ENCODE assay signal across 27 cellular contexts in genomic region chr4:86319390-86319789, GRCh38. TPM values are rescaled to one million over a fixed set of nuclear protein-coding genes. Genes with fewer than 3 reads are reported as not detected.
"Had no signal": no experiment of that assay in that cellular context is flagged by ENCODE, and none has a peak within 500 bp of the region (broad histone marks: within the 10 kb centered on the region; RNA-seq: fewer than 3 reads in every experiment).

No MANE protein-coding gene starts in this region.

- DNase-seq: activated CD4-positive, alpha-beta T cell treated with anti-CD3 and anti-CD28 coated beads for 36 hours; activated CD4-positive, CD25-positive, alpha-beta regulatory T cell; activated CD8-positive, alpha-beta memory T cell treated with anti-CD3 and anti-CD28 coated beads, Interleukin-2, amount 10 ng/mL, durations not matched to agents 7 days and 5 days; activated CD8-positive, alpha-beta T cell treated with anti-CD3 and anti-CD28 coated beads, Interleukin-2, amount 10 ng/mL, durations not matched to agents 7 days and 5 days; activated naive CD4-positive, alpha-beta T cell; activated T-cell treated with anti-CD3 and anti-CD28 coated beads, Interleukin-2, amount 50 U/mL, for 72 hours; effector CD8-positive, alpha-beta T cell; erythroblast; head of caudate nucleus; hippocampal formation; kidney; naive thymus-derived CD8-positive, alpha-beta T cell; nucleus accumbens; pancreas; psoas muscle; sigmoid colon; stimulated activated CD4-positive, alpha-beta T cell treated with anti-CD3 and anti-CD28 coated beads, Interleukin-1b, Interleukin-23, amount 100 ng/mL, for 48 hours; stimulated activated CD4-positive, alpha-beta T cell treated with anti-CD3 and anti-CD28 coated beads, Interleukin-4, amount 100 ng/mL, for 4 hours; stimulated activated CD8-positive, alpha-beta memory T cell treated with anti-CD3 and anti-CD28 coated beads, Interleukin-4, amount 100 ng/mL, for 48 hours; stimulated activated naive CD8-positive, alpha-beta T cell treated with anti-CD3 and anti-CD28 coated beads, Interleukin-15, amount 100 ng/mL, for 72 hours; substantia nigra; upper lobe of left lung had no signal

- H3K27me3 ChIP-seq: pancreas, sigmoid colon, upper lobe of left lung had no signal

- H3K36me3 ChIP-seq: pancreas, sigmoid colon, upper lobe of left lung had no signal

- H3K9me3 ChIP-seq: pancreas, psoas muscle, sigmoid colon, upper lobe of left lung had no signal

- ATAC-seq: activated CD4-positive, alpha-beta T cell treated with anti-CD3 and anti-CD28 coated beads for 36 hours; activated CD8-positive, alpha-beta memory T cell treated with anti-CD3 and anti-CD28 coated beads, Interleukin-2, amount 10 ng/mL, durations not matched to agents 7 days and 5 days; activated CD8-positive, alpha-beta T cell treated with anti-CD3 and anti-CD28 coated beads, Interleukin-2, amount 10 ng/mL, durations not matched to agents 7 days and 5 days; activated naive CD4-positive, alpha-beta T cell treated with anti-CD3 and anti-CD28 coated beads, Interleukin-2, amount 50 U/mL, for 72 hours; activated T-cell treated with anti-CD3 and anti-CD28 coated beads, Interleukin-2, amount 50 U/mL, for 72 hours; naive thymus-derived CD8-positive, alpha-beta T cell; pancreas; psoas muscle; stimulated activated memory B cell treated with anti-CD40 and anti-IgM and Interleukin-4, amounts not matched to agents 10 μg/mL and 1 μg/mL and 100 μg/mL, for 72 hours; stimulated activated naive CD8-positive, alpha-beta T cell treated with anti-CD3 and anti-CD28 coated beads, Interleukin-15, amount 100 ng/mL, for 72 hours had no signal

- H3K4me1 ChIP-seq: pancreas, psoas muscle, upper lobe of left lung had no signal

- FAIRE-seq: colon, endometrium, kidney, pancreas had no signal

- H3K4me3 ChIP-seq: pancreas, psoas muscle, sigmoid colon, smooth muscle cell, upper lobe of left lung had no signal

- H3K27ac ChIP-seq: pancreas, psoas muscle, sigmoid colon, upper lobe of left lung had no signal

RNA-seq across cellular contexts. Expression of gene MAPK10, which starts 40.5 kb away (rescaled TPM):
- total RNA-seq: activated CD8-positive, alpha-beta memory T cell treated with anti-CD3 and anti-CD28 coated beads, Interleukin-2, amount 10 ng/mL, durations not matched to agents 7 days and 5 days; activated CD8-positive, alpha-beta T cell treated with anti-CD3 and anti-CD28 coated beads, Interleukin-2, amount 10 ng/mL, durations not matched to agents 7 days and 5 days; activated naive CD4-positive, alpha-beta T cell treated with anti-CD3 and anti-CD28 coated beads, Interleukin-2, amount 50 U/mL, for 72 hours; naive thymus-derived CD8-positive, alpha-beta T cell had no signal
- polyA plus RNA-seq: naive thymus-derived CD8-positive, alpha-beta T cell had no signal
